Comparison of ENCODE assay signal across 19 cellular contexts in the genomic region with DNA sequence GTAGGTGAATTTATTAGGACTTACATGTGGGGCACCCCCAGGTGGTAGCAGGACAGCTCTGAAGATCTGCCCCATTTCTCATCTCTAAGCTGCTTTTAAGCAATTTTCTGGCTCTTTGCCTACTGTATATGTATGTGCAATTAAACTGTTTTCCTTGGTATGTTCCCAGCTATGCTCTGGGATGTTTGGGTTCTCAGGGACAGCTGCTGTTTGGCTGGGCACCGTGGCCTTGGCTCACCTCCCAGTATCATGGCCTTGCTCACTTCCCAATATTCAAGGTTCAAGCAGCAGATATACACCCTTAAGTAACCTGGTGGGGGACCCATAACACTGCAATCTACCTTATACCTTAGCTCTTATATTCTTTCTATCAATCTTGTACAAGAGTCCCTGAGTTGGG. TPM values are rescaled to one million over a fixed set of nuclear protein-coding genes. Genes with fewer than 3 reads are reported as not detected.
DNase-seq lines count a peak whose midpoint lies in the region; ATAC-seq and TF ChIP-seq lines count a peak whose summit lies in the region.
"Had no signal": no experiment of that assay in that cellular context is flagged by ENCODE, and none has a peak within 500 bp of the region (broad histone marks: within the 10 kb centered on the region; RNA-seq: fewer than 3 reads in every experiment).

No MANE protein-coding gene starts in this region.

- ATAC-seq in stimulated activated memory B cell treated with anti-CD40 and anti-IgM and Interleukin-4, amounts not matched to agents 10 μg/mL and 1 μg/mL and 100 μg/mL, for 72 hours, result peak; percentile 36
- ATAC-seq in psoas muscle, result no peak
- ATAC-seq: Right ventricle myocardium inferior had no signal

- H3K36me3 ChIP-seq in mammary epithelial cell (ENCODE audit: insufficient read depth, low read length) (no peaks in the 10 kb centered on the region), MG63 (no peaks in the 10 kb centered on the region), psoas muscle (ENCODE audit: insufficient read depth in 1 of 2, low read depth in 1 of 2) (no peaks in the 10 kb centered on the region)
- H3K36me3 ChIP-seq: BLaER1 treated with 17β-estradiol and CSF1 and Interleukin-3, amounts not matched to agents 10 nM and 100 nM had no signal

- no peaks in the 10 kb centered on the region for H3K79me2 ChIP-seq in mammary epithelial cell (ENCODE audit: insufficient read depth, low read length)

- peak overlapping the region; percentile 68 for H3K27ac Mint-ChIP-seq in MCF 10A (ENCODE audit: low read depth, unreplicated experiment)
- no peak overlapping the region for H3K27ac Mint-ChIP-seq in stimulated activated memory B cell treated with anti-CD40 and anti-IgM and Interleukin-4, amounts not matched to agents 10 μg/mL and 1 μg/mL and 100 μg/mL, for 72 hours
- H3K27ac Mint-ChIP-seq: H9 had no signal

- dilution Hi-C loops in mammary epithelial cell (cut with HindIII; ENCODE audit: low sequenced_read_pairs), result no loop called here

- no peak overlapping the region for H3K4me3 ChIP-seq in mammary epithelial cell (replicated peaks in 1 of 3; ENCODE audit: insufficient read depth in 1 of 3, low read depth in 2 of 3, low read length in 3 of 3)
- H3K4me3 ChIP-seq in MG63, result no peak overlapping the region
- no peak overlapping the region for H3K4me3 ChIP-seq in psoas muscle
- H3K4me3 ChIP-seq: BLaER1 treated with 17β-estradiol and CSF1 and Interleukin-3, amounts not matched to agents 10 nM and 100 nM had no signal

- no peak overlapping the region for H2AFZ ChIP-seq in mammary epithelial cell (ENCODE audit: low read depth, low read length)

- intact Hi-C loops in MCF 10A (cut with micrococcal nuclease) (loop anchor here (5.0 kb wide), 1 partner anchor 482 kb away; no protein-coding TSS in a partner anchor), mammary epithelial cell (cut with micrococcal nuclease) (loop anchor here (10.0 kb wide), 1 partner anchor 291 kb away; no protein-coding TSS in a partner anchor), psoas muscle (cut with DNase I) (no loop called here)

- 45% methylated on average over 1 of the region's 1 CpG for WGBS in mammary epithelial cell (ENCODE audit: low coverage, missing lambda C conversion rate)
- 0 to 17% (median 6%) methylated on average over 1 of the region's 1 CpG for WGBS in psoas muscle, 3 donors

- CTCF ChIA-PET in MCF 10A (lab: Yijun Ruan, JAX), result interaction anchor here (0.6 to 2.1 kb wide), 10 partner anchors 9 to 1046 kb away, joined by 3 to 10 read pairs (median 3); partner anchors contain the start of gene KITLG
- CTCF ChIA-PET in mammary epithelial cell (lab: Charles Lee; ENCODE audit: low non-redundant PET), result interaction anchor here (0.6 kb wide), 1 partner anchor 171 kb away, joined by 3 read pairs; no protein-coding TSS in a partner anchor

- H3K27me3 Mint-ChIP-seq in MCF 10A (ENCODE audit: insufficient read depth, unreplicated experiment), result no peaks in the 10 kb centered on the region
- H3K27me3 Mint-ChIP-seq in stimulated activated memory B cell treated with anti-CD40 and anti-IgM and Interleukin-4, amounts not matched to agents 10 μg/mL and 1 μg/mL and 100 μg/mL, for 72 hours, result no peaks in the 10 kb centered on the region

- BruUV-seq in MCF 10A (replicated peaks; lab: Mats Ljungman, UMichigan), result no TSS peak
- BruUV-seq in mammary epithelial cell (replicated peaks; lab: Mats Ljungman, UMichigan), result no TSS peak

- no peaks in the 10 kb centered on the region for H3K36me3 Mint-ChIP-seq in MCF 10A (ENCODE audit: insufficient read depth, unreplicated experiment)
- H3K36me3 Mint-ChIP-seq in stimulated activated memory B cell treated with anti-CD40 and anti-IgM and Interleukin-4, amounts not matched to agents 10 μg/mL and 1 μg/mL and 100 μg/mL, for 72 hours, result no peaks in the 10 kb centered on the region

- H3K9ac ChIP-seq in mammary epithelial cell (ENCODE audit: insufficient read depth, low read length), result no peak overlapping the region
- H3K9ac ChIP-seq: BLaER1 treated with 17β-estradiol and CSF1 and Interleukin-3, amounts not matched to agents 10 nM and 100 nM had no signal

- peaks cover 16% of the 10 kb centered on the region for H3K4me1 Mint-ChIP-seq in MCF 10A (ENCODE audit: insufficient read depth, unreplicated experiment)
- H3K4me1 Mint-ChIP-seq in stimulated activated memory B cell treated with anti-CD40 and anti-IgM and Interleukin-4, amounts not matched to agents 10 μg/mL and 1 μg/mL and 100 μg/mL, for 72 hours, result no peaks in the 10 kb centered on the region

- H4K20me1 ChIP-seq in mammary epithelial cell (ENCODE audit: insufficient read depth, low read length), result no peaks in the 10 kb centered on the region
- H4K20me1 ChIP-seq: BLaER1 treated with 17β-estradiol and CSF1 and Interleukin-3, amounts not matched to agents 10 nM and 100 nM had no signal

- POLR2A ChIA-PET in MCF 10A (lab: Yijun Ruan, JAX), result interaction anchor here (0.5 to 0.7 kb wide), 2 partner anchors 12 to 484 kb away, joined by 4 read pairs; no protein-coding TSS in a partner anchor

- DNase-seq in MCF 10A (ENCODE audit: unreplicated experiment) (peak; percentile 43), mammary epithelial cell (no peak), MG63 (peak; percentile 8), fibroblast of gingiva (ENCODE audit: low read depth) (peak; percentile 14), NCI-H226 (no peak), psoas muscle (no peak), 8988T (no peak)
- DNase-seq: DND-41, H9, KG1, MM.1S, NCI-H1105 treated with DMSO at 0.1 percent for 48 hours, NCI-H1694, NCI-H345, NCI-H526 had no signal

- no peak overlapping the region for H3K27ac ChIP-seq in mammary epithelial cell (ENCODE audit: insufficient read depth, low read depth, low read length)
- no peak overlapping the region for H3K27ac ChIP-seq in psoas muscle
- H3K27ac ChIP-seq: BLaER1 treated with 17β-estradiol and CSF1 and Interleukin-3, amounts not matched to agents 10 nM and 100 nM had no signal

- no peaks in the 10 kb centered on the region for H3K9me3 ChIP-seq in mammary epithelial cell (replicated peaks; ENCODE audit: insufficient read depth, low read length)
- no peaks in the 10 kb centered on the region for H3K9me3 ChIP-seq in MG63
- H3K9me3 ChIP-seq in psoas muscle, result no peaks in the 10 kb centered on the region
- H3K9me3 ChIP-seq: BLaER1 treated with 17β-estradiol and CSF1 and Interleukin-3, amounts not matched to agents 10 nM and 100 nM had no signal

- H3K9me3 Mint-ChIP-seq in MCF 10A (ENCODE audit: unreplicated experiment), result no peaks in the 10 kb centered on the region
- H3K9me3 Mint-ChIP-seq in stimulated activated memory B cell treated with anti-CD40 and anti-IgM and Interleukin-4, amounts not matched to agents 10 μg/mL and 1 μg/mL and 100 μg/mL, for 72 hours, result no peaks in the 10 kb centered on the region
- H3K9me3 Mint-ChIP-seq: H9 had no signal

- H3K27me3 ChIP-seq in mammary epithelial cell (ENCODE audit: insufficient read depth, low read length) (no peaks in the 10 kb centered on the region), MG63 (no peaks in the 10 kb centered on the region), psoas muscle (ENCODE audit: insufficient read depth in 3 of 3, low read length in 2 of 3) (no peaks in the 10 kb centered on the region)
- H3K27me3 ChIP-seq: BLaER1 treated with 17β-estradiol and CSF1 and Interleukin-3, amounts not matched to agents 10 nM and 100 nM had no signal

- H3K4me1 ChIP-seq in mammary epithelial cell (ENCODE audit: insufficient read depth, low read length) (no peaks in the 10 kb centered on the region), psoas muscle (no peaks in the 10 kb centered on the region)

- in situ Hi-C loops in mammary epithelial cell (cut with MboI; ENCODE audit: low sequenced_read_pairs in 2 of 2), result loop anchor here in 1 of 2 donors (10.0 kb wide), 1 partner anchor 361 kb away; no protein-coding TSS in a partner anchor

- no peak overlapping the region for H3K4me2 ChIP-seq in mammary epithelial cell (ENCODE audit: insufficient read depth, low read depth, low read length)
- H3K4me2 ChIP-seq: BLaER1 treated with 17β-estradiol and CSF1 and Interleukin-3, amounts not matched to agents 10 nM and 100 nM had no signal

- H3K4me3 Mint-ChIP-seq in MCF 10A (ENCODE audit: unreplicated experiment), result no peak overlapping the region
- no peak overlapping the region for H3K4me3 Mint-ChIP-seq in stimulated activated memory B cell treated with anti-CD40 and anti-IgM and Interleukin-4, amounts not matched to agents 10 μg/mL and 1 μg/mL and 100 μg/mL, for 72 hours
- H3K4me3 Mint-ChIP-seq: H9 had no signal

- TF ChIP-seq CTCF in MCF 10A (IDR thresholded peaks at IDR 0.05; ENCODE audit: unreplicated experiment), result no peak
- no peak for TF ChIP-seq CTCF in mammary epithelial cell (conservative IDR thresholded peaks at IDR 0.05 in 1 of 2, IDR thresholded peaks at IDR 0.05 in 1 of 2; ENCODE audit: extremely low read depth in 1 of 2, insufficient read depth in 1 of 2, low read depth in 1 of 2, low read length in 2 of 2)
- no peak for TF ChIP-seq CTCF in psoas muscle (IDR thresholded peaks at IDR 0.05)

RNA-seq across cellular contexts. Expression of gene KITLG, which starts 53.7 kb away (rescaled TPM):
- total RNA-seq in MCF 10A (2022), result 3.9 and 4.8 TPM in 2 replicates
- total RNA-seq in mammary epithelial cell, result 10 to 100 TPM; 26.2 to 45.3 TPM
- polyA plus RNA-seq in mammary epithelial cell, result 15.0 TPM
- 30.2 TPM for polyA minus RNA-seq in mammary epithelial cell
- total RNA-seq in MG63 (2014; rRNA removed; shearing (Covaris generic); ENCODE audit: low replicate concordance), result 16.7 and 23.4 TPM in 2 replicates
- total RNA-seq in psoas muscle, result 10 to 100 TPM in 1 of 4 donors, 1 to 10 TPM in 3; 4.1 to 11.5 (median 8.1) TPM
- 1 to 10 TPM; 1.5 to 3.1 (median 1.6) TPM for polyA plus RNA-seq in psoas muscle
- total RNA-seq: OCI-LY7 had no signal

Comparison
In these comparisons a context has a peak if more than half of its experiments do, and no peak if none do; other contexts are left out.
1. DNase-seq: peak in MCF 10A (single experiment), MG63 (single experiment) and fibroblast of gingiva (single experiment); none in mammary epithelial cell (single experiment), NCI-H226 (single experiment), psoas muscle (0 of 2) and 8988T (single experiment).
2. intact Hi-C loops: an anchor here in MCF 10A (5.0 kb wide) and mammary epithelial cell (10.0 kb wide); none called in psoas muscle.